ENCODE assay signal across 4 cellular contexts in genomic region chr20:31612271-31612640, GRCh38. TPM values are rescaled to one million over a fixed set of nuclear protein-coding genes. Genes with fewer than 3 reads are reported as not detected.
"Had no signal": no experiment of that assay in that cellular context is flagged by ENCODE, and none has a peak within 500 bp of the region (broad histone marks: within the 10 kb centered on the region; RNA-seq: fewer than 3 reads in every experiment).

No MANE protein-coding gene starts in this region.

RNA-seq across cellular contexts. Expression of gene COX4I2, which starts 25.5 kb away (rescaled TPM):
- total RNA-seq: activated T-helper 17 cell treated with anti-CD3 and anti-CD28 coated beads, Interleukin-2, amount 50 U/mL, for 72 hours; left lobe of liver; temporal lobe had no signal
- polyA plus RNA-seq: neural cell had no signal
